Comparison of ENCODE assay signal across 2 cellular contexts in genomic region chr11:102449651-102450570, GRCh38.
TF ChIP-seq lines count a peak whose summit lies in the region.

No MANE protein-coding gene starts in this region.

TF ChIP-seq in A549, 52 proteins besides CTCF, POLR2A, EP300 and RAD21 (continued from another document):
- TF ChIP-seq, protein P1, sequence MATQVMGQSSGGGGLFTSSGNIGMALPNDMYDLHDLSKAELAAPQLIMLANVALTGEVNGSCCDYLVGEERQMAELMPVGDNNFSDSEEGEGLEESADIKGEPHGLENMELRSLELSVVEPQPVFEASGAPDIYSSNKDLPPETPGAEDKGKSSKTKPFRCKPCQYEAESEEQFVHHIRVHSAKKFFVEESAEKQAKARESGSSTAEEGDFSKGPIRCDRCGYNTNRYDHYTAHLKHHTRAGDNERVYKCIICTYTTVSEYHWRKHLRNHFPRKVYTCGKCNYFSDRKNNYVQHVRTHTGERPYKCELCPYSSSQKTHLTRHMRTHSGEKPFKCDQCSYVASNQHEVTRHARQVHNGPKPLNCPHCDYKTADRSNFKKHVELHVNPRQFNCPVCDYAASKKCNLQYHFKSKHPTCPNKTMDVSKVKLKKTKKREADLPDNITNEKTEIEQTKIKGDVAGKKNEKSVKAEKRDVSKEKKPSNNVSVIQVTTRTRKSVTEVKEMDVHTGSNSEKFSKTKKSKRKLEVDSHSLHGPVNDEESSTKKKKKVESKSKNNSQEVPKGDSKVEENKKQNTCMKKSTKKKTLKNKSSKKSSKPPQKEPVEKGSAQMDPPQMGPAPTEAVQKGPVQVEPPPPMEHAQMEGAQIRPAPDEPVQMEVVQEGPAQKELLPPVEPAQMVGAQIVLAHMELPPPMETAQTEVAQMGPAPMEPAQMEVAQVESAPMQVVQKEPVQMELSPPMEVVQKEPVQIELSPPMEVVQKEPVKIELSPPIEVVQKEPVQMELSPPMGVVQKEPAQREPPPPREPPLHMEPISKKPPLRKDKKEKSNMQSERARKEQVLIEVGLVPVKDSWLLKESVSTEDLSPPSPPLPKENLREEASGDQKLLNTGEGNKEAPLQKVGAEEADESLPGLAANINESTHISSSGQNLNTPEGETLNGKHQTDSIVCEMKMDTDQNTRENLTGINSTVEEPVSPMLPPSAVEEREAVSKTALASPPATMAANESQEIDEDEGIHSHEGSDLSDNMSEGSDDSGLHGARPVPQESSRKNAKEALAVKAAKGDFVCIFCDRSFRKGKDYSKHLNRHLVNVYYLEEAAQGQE (IDR thresholded peaks at IDR 0.05) = no peak
- TF ChIP-seq SREBF2 (IDR thresholded peaks at IDR 0.05) = no peak
- TF ChIP-seq TP53 (CRISPR knock-in tag; IDR thresholded peaks at IDR 0.05) = no peak
- TF ChIP-seq JUN (IDR thresholded peaks at IDR 0.05) = no peak
- no peak for TF ChIP-seq CHD4 (IDR thresholded peaks at IDR 0.05; ENCODE audit: borderline replicate concordance)
- TF ChIP-seq PHF8 (IDR thresholded peaks at IDR 0.05; ENCODE audit: borderline replicate concordance, low read depth) = no peak
- no peak for TF ChIP-seq KDM5A (IDR thresholded peaks at IDR 0.05)
- no peak for TF ChIP-seq BCL3 (IDR thresholded peaks at IDR 0.05)
- no peak for TF ChIP-seq MYC (IDR thresholded peaks at IDR 0.05; ENCODE audit: borderline replicate concordance, low read length)
TF ChIP-seq in A549: peak in this region for 0.

TF ChIP-seq in HEK293, 187 proteins besides CTCF, POLR2A, EP300 and RAD21 (continued from another document):
- TF ChIP-seq ZNF148 (tag by site-specific recombination; IDR thresholded peaks at IDR 0.05; ENCODE audit: borderline replicate concordance) (no peak), ZNF596 (tag by site-specific recombination; IDR thresholded peaks at IDR 0.05) (no peak), ZNF140 (tag by site-specific recombination; IDR thresholded peaks at IDR 0.05) (no peak), ZNF548 (tag by site-specific recombination; IDR thresholded peaks at IDR 0.05) (no peak), ZNF391 (tag by site-specific recombination; IDR thresholded peaks at IDR 0.05; ENCODE audit: borderline replicate concordance, low read depth) (no peak), ZNF341 (tag by site-specific recombination; IDR thresholded peaks at IDR 0.05; ENCODE audit: low read depth) (no peak), ZNF121 (tag by site-specific recombination; IDR thresholded peaks at IDR 0.05) (no peak), BCL11B (tag by site-specific recombination; IDR thresholded peaks at IDR 0.05; ENCODE audit: low read depth) (no peak), SCRT2 (tag by site-specific recombination; IDR thresholded peaks at IDR 0.05) (peak; percentile 66; the same call in 1 of the 2 replicates)
- TF ChIP-seq, protein P2, sequence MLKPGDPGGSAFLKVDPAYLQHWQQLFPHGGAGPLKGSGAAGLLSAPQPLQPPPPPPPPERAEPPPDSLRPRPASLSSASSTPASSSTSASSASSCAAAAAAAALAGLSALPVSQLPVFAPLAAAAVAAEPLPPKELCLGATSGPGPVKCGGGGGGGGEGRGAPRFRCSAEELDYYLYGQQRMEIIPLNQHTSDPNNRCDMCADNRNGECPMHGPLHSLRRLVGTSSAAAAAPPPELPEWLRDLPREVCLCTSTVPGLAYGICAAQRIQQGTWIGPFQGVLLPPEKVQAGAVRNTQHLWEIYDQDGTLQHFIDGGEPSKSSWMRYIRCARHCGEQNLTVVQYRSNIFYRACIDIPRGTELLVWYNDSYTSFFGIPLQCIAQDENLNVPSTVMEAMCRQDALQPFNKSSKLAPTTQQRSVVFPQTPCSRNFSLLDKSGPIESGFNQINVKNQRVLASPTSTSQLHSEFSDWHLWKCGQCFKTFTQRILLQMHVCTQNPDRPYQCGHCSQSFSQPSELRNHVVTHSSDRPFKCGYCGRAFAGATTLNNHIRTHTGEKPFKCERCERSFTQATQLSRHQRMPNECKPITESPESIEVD (tag by site-specific recombination; IDR thresholded peaks at IDR 0.05) = peak; percentile 11; the same call in 1 of the 2 replicates
TF ChIP-seq in HEK293: peak in this region for 5.
